In genomic region chr6:127517698-127518097, GRCh38 we compare ENCODE assay signal across 15 cellular contexts. TPM values are rescaled to one million over a fixed set of nuclear protein-coding genes. Genes with fewer than 3 reads are reported as not detected.
DNase-seq lines count a peak whose midpoint lies in the region; ATAC-seq lines count a peak whose summit lies in the region.
"Had no signal": no experiment of that assay in that cellular context is flagged by ENCODE, and none has a peak within 500 bp of the region (broad histone marks: within the 10 kb centered on the region; RNA-seq: fewer than 3 reads in every experiment).

No MANE protein-coding gene starts in this region.

- no peak overlapping the region for H3K27ac ChIP-seq in iPS DF 6.9 (ENCODE audit: low read length)
- H3K27ac ChIP-seq: vagina had no signal

- H3K4me3 Mint-ChIP-seq in stimulated activated naive CD8-positive, alpha-beta T cell treated with anti-CD3 and anti-CD28 coated beads, Interleukin-15, Interleukin-2, amounts not matched to agents 100 ng/mL and 50 ng/mL, for 24 hours = peak overlapping the region; percentile 80
- H3K4me3 Mint-ChIP-seq in activated CD4-positive, alpha-beta memory T cell treated with anti-CD3 and anti-CD28 coated beads, Interleukin-2, amount 10 ng/mL, durations not matched to agents 7 days and 5 days = peak overlapping the region; percentile 79
- H3K4me3 Mint-ChIP-seq: CD8-positive, alpha-beta T cell had no signal

- no peaks in the 10 kb centered on the region for H3K9me3 Mint-ChIP-seq in stimulated activated naive CD8-positive, alpha-beta T cell treated with anti-CD3 and anti-CD28 coated beads, Interleukin-15, Interleukin-2, amounts not matched to agents 100 ng/mL and 50 ng/mL, for 24 hours
- no peaks in the 10 kb centered on the region for H3K9me3 Mint-ChIP-seq in activated CD4-positive, alpha-beta memory T cell treated with anti-CD3 and anti-CD28 coated beads, Interleukin-2, amount 10 ng/mL, durations not matched to agents 7 days and 5 days
- H3K9me3 Mint-ChIP-seq: activated naive CD4-positive, alpha-beta T cell treated with anti-CD3 and anti-CD28 coated beads for 36 hours; CD8-positive, alpha-beta T cell had no signal

- no peak for DNase-seq in stimulated activated naive CD8-positive, alpha-beta T cell treated with anti-CD3 and anti-CD28 coated beads, Interleukin-15, Interleukin-2, amounts not matched to agents 100 U/mL and 50 U/mL, for 24 hours
- DNase-seq in activated CD4-positive, alpha-beta memory T cell treated with anti-CD3 and anti-CD28 coated beads, Interleukin-2, amount 10 ng/mL, durations not matched to agents 7 days and 5 days = no peak
- no peak for DNase-seq in iPS DF 6.9 (ENCODE audit: low read depth, low spot score)
- no peak for DNase-seq in hypothalamus (lab: John Stamatoyannopoulos, UW)
- DNase-seq: CD8-positive, alpha-beta T cell; naive thymus-derived CD8-positive, alpha-beta T cell; stimulated activated CD4-positive, alpha-beta T cell treated with anti-CD3 and anti-CD28 coated beads, Interleukin-4, amount 100 ng/mL, for 1 hour had no signal

- peaks cover 3% of the 10 kb centered on the region; the same call in 1 of the 2 replicates for H3K4me1 ChIP-seq in iPS DF 6.9 (ENCODE audit: control insufficient read depth, insufficient read depth, low read length)

- no peaks in the 10 kb centered on the region for H3K36me3 Mint-ChIP-seq in stimulated activated naive CD8-positive, alpha-beta T cell treated with anti-CD3 and anti-CD28 coated beads, Interleukin-15, Interleukin-2, amounts not matched to agents 100 ng/mL and 50 ng/mL, for 24 hours (ENCODE audit: low read depth)
- H3K36me3 Mint-ChIP-seq in activated CD4-positive, alpha-beta memory T cell treated with anti-CD3 and anti-CD28 coated beads, Interleukin-2, amount 10 ng/mL, durations not matched to agents 7 days and 5 days (ENCODE audit: low read depth) = peaks cover 11% of the 10 kb centered on the region
- H3K36me3 Mint-ChIP-seq: CD8-positive, alpha-beta T cell had no signal

- CTCF ChIA-PET in activated CD4-positive, alpha-beta memory T cell treated with anti-CD3 and anti-CD28 coated beads, Interleukin-2, amount 10 ng/mL, durations not matched to agents 7 days and 5 days (lab: Charles Lee) = interaction anchor here (0.6 to 8.8 kb wide), 10 partner anchors 11 to 251 kb away, joined by 3 to 128 read pairs (median 17); partner anchors contain the start of gene RNF146

- 0 out of 2 replicates have a peak, but pooled peaks cover 1% of the 10 kb centered on the region for H3K27me3 ChIP-seq in iPS DF 6.9 (ENCODE audit: control insufficient read depth, insufficient read depth, low read length)
- H3K27me3 ChIP-seq: vagina had no signal

- POLR2A ChIA-PET in activated CD4-positive, alpha-beta memory T cell treated with anti-CD3 and anti-CD28 coated beads, Interleukin-2, amount 10 ng/mL, durations not matched to agents 7 days and 5 days (lab: Charles Lee) = interaction anchor here (2.8 to 6.1 kb wide), 4 partner anchors 24 to 174 kb away, joined by 10 to 69 read pairs (median 17); partner anchors contain the start of gene ECHDC1

- no peak for ATAC-seq in stimulated activated naive CD8-positive, alpha-beta T cell treated with anti-CD3 and anti-CD28 coated beads, Interleukin-15, Interleukin-2, amounts not matched to agents 100 U/mL and 50 U/mL, for 24 hours
- no peak for ATAC-seq in GM18873 (IDR thresholded peaks at IDR 0.05; ENCODE audit: low FRiP score, unreplicated experiment)
- no peak for ATAC-seq in GM19467 (IDR thresholded peaks at IDR 0.05; ENCODE audit: unreplicated experiment)
- ATAC-seq: CD8-positive, alpha-beta T cell; naive thymus-derived CD8-positive, alpha-beta T cell; sciatic nerve had no signal

- H3K36me3 ChIP-seq in iPS DF 6.9 (ENCODE audit: control insufficient read depth, insufficient read depth, low read length) = no peaks in the 10 kb centered on the region
- H3K36me3 ChIP-seq: vagina had no signal

- peak overlapping the region; percentile 0; the same call in 1 of the 2 replicates for H3K4me3 ChIP-seq in iPS DF 6.9 (ENCODE audit: low read length)
- H3K4me3 ChIP-seq: vagina had no signal

- no peak overlapping the region for H3K27ac Mint-ChIP-seq in stimulated activated naive CD8-positive, alpha-beta T cell treated with anti-CD3 and anti-CD28 coated beads, Interleukin-15, Interleukin-2, amounts not matched to agents 100 ng/mL and 50 ng/mL, for 24 hours
- peak overlapping the region; percentile 72 for H3K27ac Mint-ChIP-seq in activated CD4-positive, alpha-beta memory T cell treated with anti-CD3 and anti-CD28 coated beads, Interleukin-2, amount 10 ng/mL, durations not matched to agents 7 days and 5 days
- H3K27ac Mint-ChIP-seq: activated naive CD4-positive, alpha-beta T cell treated with anti-CD3 and anti-CD28 coated beads for 36 hours; CD8-positive, alpha-beta T cell had no signal

- peaks cover 42% of the 10 kb centered on the region for H3K4me1 Mint-ChIP-seq in stimulated activated naive CD8-positive, alpha-beta T cell treated with anti-CD3 and anti-CD28 coated beads, Interleukin-15, Interleukin-2, amounts not matched to agents 100 ng/mL and 50 ng/mL, for 24 hours (ENCODE audit: low read depth)
- peaks cover 48% of the 10 kb centered on the region for H3K4me1 Mint-ChIP-seq in activated CD4-positive, alpha-beta memory T cell treated with anti-CD3 and anti-CD28 coated beads, Interleukin-2, amount 10 ng/mL, durations not matched to agents 7 days and 5 days

- H3K27me3 Mint-ChIP-seq in stimulated activated naive CD8-positive, alpha-beta T cell treated with anti-CD3 and anti-CD28 coated beads, Interleukin-15, Interleukin-2, amounts not matched to agents 100 ng/mL and 50 ng/mL, for 24 hours = peaks cover 70% of the 10 kb centered on the region
- H3K27me3 Mint-ChIP-seq in activated CD4-positive, alpha-beta memory T cell treated with anti-CD3 and anti-CD28 coated beads, Interleukin-2, amount 10 ng/mL, durations not matched to agents 7 days and 5 days = peaks cover 13% of the 10 kb centered on the region

- H3K9me3 ChIP-seq in iPS DF 6.9 (ENCODE audit: control insufficient read depth, insufficient read depth, low read length) = no peaks in the 10 kb centered on the region
- H3K9me3 ChIP-seq: vagina had no signal

- no CpG with 5 or more reads among the region's 2 CpGs for WGBS in iPS DF 6.9 (ENCODE audit: insufficient coverage, insufficient read length)

RNA-seq across cellular contexts. Expression of gene KIAA0408, which starts 58.5 kb away (rescaled TPM):
- total RNA-seq in activated CD4-positive, alpha-beta memory T cell treated with anti-CD3 and anti-CD28 coated beads, Interleukin-2, amount 10 ng/mL, durations not matched to agents 7 days and 5 days = 10 to 100 TPM; 11.6 to 12.2 TPM
- total RNA-seq: endothelial cell of umbilical vein had no signal

RNA-seq across cellular contexts. Expression of gene C6orf58, which starts 59.3 kb away (rescaled TPM):
- total RNA-seq in activated CD4-positive, alpha-beta memory T cell treated with anti-CD3 and anti-CD28 coated beads, Interleukin-2, amount 10 ng/mL, durations not matched to agents 7 days and 5 days = not detected
- total RNA-seq: activated naive CD4-positive, alpha-beta T cell treated with anti-CD3 and anti-CD28 coated beads for 36 hours; CD8-positive, alpha-beta T cell; endothelial cell of umbilical vein; glomerular endothelial cell; naive thymus-derived CD8-positive, alpha-beta T cell; sciatic nerve; vagina had no signal
